1 cellular context compared by ENCODE assay signal in genomic region chr3:58020740-58021071, GRCh38.
TF ChIP-seq lines count a peak whose summit lies in the region.

No MANE protein-coding gene starts in this region.

TF ChIP-seq in GM23338, 12 proteins besides CTCF, POLR2A, EP300 and RAD21 (continued from another document):
- TF ChIP-seq REST (IDR thresholded peaks at IDR 0.05; ENCODE audit: unreplicated experiment) (no peak), EZH2phosphoT487 (IDR thresholded peaks at IDR 0.05; ENCODE audit: unreplicated experiment) (no peak), ETS1 (IDR thresholded peaks at IDR 0.05) (no peak), EZH2 (IDR thresholded peaks at IDR 0.05; ENCODE audit: low read depth, unreplicated experiment) (no peak), ZNF462 (CRISPR knock-in tag; IDR thresholded peaks at IDR 0.05) (no peak), ZNF331 (CRISPR knock-in tag; IDR thresholded peaks at IDR 0.05; ENCODE audit: low read depth) (no peak), STAT1 (IDR thresholded peaks at IDR 0.05; ENCODE audit: unreplicated experiment) (no peak), NANOG (IDR thresholded peaks at IDR 0.05; ENCODE audit: borderline replicate concordance) (no peak), JUNB (IDR thresholded peaks at IDR 0.05; ENCODE audit: unreplicated experiment) (no peak)
TF ChIP-seq in GM23338: peak in this region for 0.
